Comparison of ENCODE assay signal across 18 cellular contexts in the genomic region with DNA sequence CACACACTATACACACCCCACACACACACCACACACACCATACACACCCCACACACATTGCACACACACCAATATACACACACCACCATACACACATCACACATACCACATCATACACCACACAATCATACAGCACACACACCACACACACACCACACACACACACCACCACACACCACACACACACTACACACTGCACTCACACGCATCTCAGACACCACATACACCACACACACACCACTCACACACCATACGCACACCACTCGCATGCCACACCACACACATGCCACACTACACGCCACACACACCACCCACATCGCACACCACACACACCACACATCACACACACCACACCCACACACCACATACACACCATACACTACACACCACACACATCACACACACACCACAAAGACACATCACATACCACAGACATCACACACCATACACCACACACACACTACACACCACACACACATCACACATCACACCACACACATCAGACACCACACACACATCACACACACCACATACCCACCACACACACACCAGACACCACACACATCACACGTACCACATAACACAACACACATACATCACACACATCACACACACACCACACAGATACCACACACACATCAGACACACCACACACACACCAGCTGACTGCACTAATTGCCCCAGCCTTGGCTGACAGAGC. TPM values are rescaled to one million over a fixed set of nuclear protein-coding genes. Genes with fewer than 3 reads are reported as not detected.
DNase-seq lines count a peak whose midpoint lies in the region; ATAC-seq, FAIRE-seq and TF ChIP-seq lines count a peak whose summit lies in the region.
"Had no signal": no experiment of that assay in that cellular context is flagged by ENCODE, and none has a peak within 500 bp of the region (broad histone marks: within the 10 kb centered on the region; RNA-seq: fewer than 3 reads in every experiment).

No MANE protein-coding gene starts in this region.

- H3K9me3 ChIP-seq in HepG2 (ENCODE audit: low read length) (no peaks in the 10 kb centered on the region), right lobe of liver (no peaks in the 10 kb centered on the region), GM12878 (replicated peaks; ENCODE audit: control insufficient read depth, insufficient read depth, low read length) (no peaks in the 10 kb centered on the region), mesenchymal stem cell (ENCODE audit: control insufficient read depth, low read length) (no peaks in the 10 kb centered on the region)

- H3K27ac ChIP-seq in HepG2 (ENCODE audit: extremely low read length, insufficient read depth, low read length) (no peak overlapping the region), right lobe of liver (no peak overlapping the region), GM12878 (ENCODE audit: control insufficient read depth, insufficient read depth) (no peak overlapping the region), mesenchymal stem cell (ENCODE audit: low read length, poor library complexity, severe bottlenecking) (no peak overlapping the region)
- H3K27ac ChIP-seq: KMS-11 had no signal

- intact Hi-C loops in HepG2 (cut with micrococcal nuclease; ENCODE audit: unreplicated experiment) (no loop called here), right lobe of liver (cut with DNase I) (no loop called here), GM12878 (cut with micrococcal nuclease; ENCODE audit: unreplicated experiment) (no loop called here)

- peak overlapping the region; percentile 30 to 92 for H2BK12ac ChIP-seq in mesenchymal stem cell (ENCODE audit: low read length in 2 of 2)

- peak overlapping the region; percentile 16 for H2AK5ac ChIP-seq in mesenchymal stem cell (ENCODE audit: low read length, severe bottlenecking)

- BruUV-seq in HepG2 (replicated peaks; lab: Mats Ljungman, UMichigan) (no TSS peak), GM12878 (replicated peaks; lab: Mats Ljungman, UMichigan) (no TSS peak)

- TF ChIP-seq EP300 in HepG2 (IDR thresholded peaks at IDR 0.05; ENCODE audit: low read depth in 2 of 2, low read length in 2 of 2), result no peak
- TF ChIP-seq EP300 in HepG2 (CRISPR knock-in tag; IDR thresholded peaks at IDR 0.05; ENCODE audit: borderline replicate concordance), result no peak
- no peak for TF ChIP-seq EP300 in GM12878 (IDR thresholded peaks at IDR 0.05; ENCODE audit: borderline replicate concordance in 1 of 2, control insufficient read depth in 1 of 2, low read depth in 2 of 2, low read length in 2 of 2)

- SMC1A ChIA-PET in GM12878 (lab: Charles Lee; ENCODE audit: uncharacterized antibody, unreplicated experiment), result no interaction called here

- H4K8ac ChIP-seq in mesenchymal stem cell (ENCODE audit: low read length), result peak overlapping the region; percentile 25

- H4K20me1 ChIP-seq in HepG2 (ENCODE audit: insufficient read depth, low read length) (no peaks in the 10 kb centered on the region), GM12878 (ENCODE audit: control insufficient read depth, insufficient read depth) (no peaks in the 10 kb centered on the region)

- TF ChIP-seq CTCF in HepG2 (CRISPR knock-in tag; IDR thresholded peaks at IDR 0.05) (no peak), right lobe of liver (IDR thresholded peaks at IDR 0.05) (no peak), GM12878 (IDR thresholded peaks at IDR 0.05 in 2 of 3, conservative IDR thresholded peaks at IDR 0.05 in 1 of 3; ENCODE audit: control insufficient read depth in 2 of 3, extremely low read depth in 1 of 3, insufficient read depth in 1 of 3, low read depth in 3 of 3, low read length in 3 of 3) (no peak)

- in situ Hi-C loops in HepG2 (cut with HindIII; ENCODE audit: extremely low pct_ligation_motif_present, low pct_unique_long_range_greater_than_20kb), result no loop called here
- in situ Hi-C loops in GM12878 (cut with MboI), result no loop called here

- peak overlapping the region; percentile 41 to 83 for H3K18ac ChIP-seq in mesenchymal stem cell (ENCODE audit: low read depth in 1 of 2, low read length in 2 of 2)

- H2BK15ac ChIP-seq in mesenchymal stem cell (ENCODE audit: low read depth, poor library complexity, severe bottlenecking), result no peak overlapping the region

- H3K36me3 ChIP-seq in HepG2 (replicated peaks in 1 of 2; ENCODE audit: control insufficient read depth in 1 of 2, insufficient read depth in 2 of 2, low read length in 2 of 2), result no peaks in the 10 kb centered on the region
- no peaks in the 10 kb centered on the region for H3K36me3 ChIP-seq in right lobe of liver
- no peaks in the 10 kb centered on the region for H3K36me3 ChIP-seq in GM12878 (ENCODE audit: control insufficient read depth in 2 of 2, insufficient read depth in 2 of 2, low read length in 1 of 2)
- H3K36me3 ChIP-seq in mesenchymal stem cell (ENCODE audit: control insufficient read depth in 1 of 2, insufficient read depth in 2 of 2, low read depth in 1 of 2, low read length in 2 of 2), result no peaks in the 10 kb centered on the region

- peak overlapping the region; percentile 5 to 16 for H3K4ac ChIP-seq in mesenchymal stem cell (ENCODE audit: low read depth in 1 of 2, low read length in 2 of 2)

- FAIRE-seq in HepG2 (lab: Jason Lieb, UNC) (peak; percentile 26), GM12878 (lab: Jason Lieb, UNC) (peak; percentile 71)

- no peak overlapping the region for H2BK5ac ChIP-seq in mesenchymal stem cell (ENCODE audit: low read depth, low read length, poor library complexity, severe bottlenecking)

- H3K4me3 ChIP-seq in HepG2 (replicated peaks in 1 of 3; ENCODE audit: insufficient read depth in 1 of 3, low read depth in 2 of 3, low read length in 3 of 3), result no peak overlapping the region
- no peak overlapping the region for H3K4me3 ChIP-seq in right lobe of liver
- no peak overlapping the region for H3K4me3 ChIP-seq in GM12878
- H3K4me3 ChIP-seq in mesenchymal stem cell (ENCODE audit: insufficient read depth in 1 of 2, low read depth in 1 of 2, low read length in 2 of 2), result no peak overlapping the region

- peak overlapping the region in 1 of 2 experiments; percentile 38 for H3K14ac ChIP-seq in mesenchymal stem cell (ENCODE audit: low read length in 2 of 2)

- no peaks in the 10 kb centered on the region for H3K27me3 ChIP-seq in HepG2 (ENCODE audit: control insufficient read depth in 1 of 2, insufficient read depth in 2 of 2, low read length in 2 of 2)
- no peaks in the 10 kb centered on the region for H3K27me3 ChIP-seq in right lobe of liver
- H3K27me3 ChIP-seq in GM12878 (replicated peaks in 1 of 2; ENCODE audit: control insufficient read depth in 2 of 2, insufficient read depth in 2 of 2, low read length in 1 of 2), result no peaks in the 10 kb centered on the region
- H3K27me3 ChIP-seq in mesenchymal stem cell (ENCODE audit: control insufficient read depth in 1 of 2, insufficient read depth in 1 of 2, low read length in 2 of 2), result peaks cover 0 to 3% of the 10 kb centered on the region in 2 experiments

- RAD21 ChIA-PET in GM12878 (lab: Charles Lee; ENCODE audit: unreplicated experiment), result no interaction called here

- no peak overlapping the region for H2BK120ac ChIP-seq in mesenchymal stem cell (ENCODE audit: low read depth, low read length)

- no peak for DNase-seq in HepG2 (ENCODE audit: low spot score)
- no peak for DNase-seq in right lobe of liver
- no peak for DNase-seq in GM12878 (ENCODE audit: low read depth, low spot score)
- no peak for DNase-seq in mesenchymal stem cell
- no peak for DNase-seq in stimulated activated CD4-positive, alpha-beta T cell treated with anti-CD3 and anti-CD28 coated beads, Interleukin-2, amount 100 ng/mL, for 48 hours
- no peak for DNase-seq in HuH-7 (ENCODE audit: low spot score)
- no peak for DNase-seq in dedifferentiated amniotic fluid mesenchymal stem cell (ENCODE audit: extremely low spot score)
- DNase-seq: CD4-positive, alpha-beta memory T cell; DMS153; GDM1; H7; NCI-H187; NCI-H2107; NCI-H510A; NCI-H774; OCI-M1 had no signal

- H3K9ac ChIP-seq in HepG2 (ENCODE audit: insufficient read depth, low read depth, low read length) (no peak overlapping the region), GM12878 (ENCODE audit: control insufficient read depth, insufficient read depth, low read length) (no peak overlapping the region), mesenchymal stem cell (ENCODE audit: low read length) (no peak overlapping the region)
- H3K9ac ChIP-seq: KMS-11 had no signal

- ATAC-seq in HepG2 (no peak), right lobe of liver (no peak), GM12878 (no peak), HG02798 (IDR thresholded peaks at IDR 0.05; ENCODE audit: poor library complexity, unreplicated experiment) (no peak)

- H3K23ac ChIP-seq in mesenchymal stem cell (ENCODE audit: low read length in 2 of 2), result no peak overlapping the region

- TF ChIP-seq POLR2A in HepG2 (IDR thresholded peaks at IDR 0.05; ENCODE audit: insufficient read depth in 1 of 2, low read depth in 2 of 2, low read length in 2 of 2) (no peak), right lobe of liver (IDR thresholded peaks at IDR 0.05) (no peak), GM12878 (IDR thresholded peaks at IDR 0.05; ENCODE audit: low read depth, low read length) (no peak)

- peaks cover 54% of the 10 kb centered on the region for H3K4me1 ChIP-seq in HepG2 (ENCODE audit: insufficient read depth, low read length)
- peaks cover 0 to 23% (median 7%) of the 10 kb centered on the region in 4 donors for H3K4me1 ChIP-seq in right lobe of liver
- H3K4me1 ChIP-seq in GM12878 (ENCODE audit: control insufficient read depth, insufficient read depth, low read length), result no peaks in the 10 kb centered on the region
- H3K4me1 ChIP-seq in mesenchymal stem cell (ENCODE audit: control insufficient read depth, insufficient read depth, low read depth, low read length), result peaks cover 33% of the 10 kb centered on the region

- CTCF ChIA-PET in HepG2 (lab: Yijun Ruan, JAX; ENCODE audit: low intra/inter-chr PET ratio, low total read pairs), result no interaction called here
- CTCF ChIA-PET in GM12878 (lab: Yijun Ruan, JAX), result no interaction called here

- no peaks in the 10 kb centered on the region for H3K79me1 ChIP-seq in mesenchymal stem cell (replicated peaks; ENCODE audit: low read length, poor library complexity, severe bottlenecking)

- no peak overlapping the region for H2AFZ ChIP-seq in HepG2 (ENCODE audit: low read length)
- no peak overlapping the region for H2AFZ ChIP-seq in GM12878 (ENCODE audit: control insufficient read depth, low read depth, low read length)
- no peak overlapping the region for H2AFZ ChIP-seq in mesenchymal stem cell (ENCODE audit: low read depth, low read length)

- WGBS in HepG2 (ENCODE audit: low lambda C conversion rate), result 97% methylated on average over 6 of the region's 6 CpGs
- WGBS in right lobe of liver (ENCODE audit: insufficient coverage, low coverage, low lambda C conversion rate, missing lambda C conversion rate), result 87% methylated on average over 6 of the region's 6 CpGs
- WGBS in GM12878 (ENCODE audit: insufficient coverage, insufficient replicate concordance, low lambda C conversion rate, missing lambda C conversion rate), result 80% methylated on average over 6 of the region's 6 CpGs
- 98% methylated on average over 6 of the region's 6 CpGs for WGBS in mesenchymal stem cell

- H3K4me2 ChIP-seq in HepG2 (ENCODE audit: low read depth, low read length) (no peak overlapping the region), GM12878 (ENCODE audit: control insufficient read depth, insufficient read depth) (no peak overlapping the region), mesenchymal stem cell (ENCODE audit: low read length, poor library complexity, severe bottlenecking) (no peak overlapping the region)
- H3K4me2 ChIP-seq: KMS-11 had no signal

- no peaks in the 10 kb centered on the region for H3K79me2 ChIP-seq in HepG2 (ENCODE audit: insufficient read depth, low read length)
- no peaks in the 10 kb centered on the region for H3K79me2 ChIP-seq in GM12878 (ENCODE audit: control insufficient read depth, insufficient read depth, low read length)

- POLR2A ChIA-PET in HepG2 (lab: Yijun Ruan, JAX) (interaction anchor here (0.6 kb wide), 1 partner anchor 333 kb away, joined by 3 read pairs; no protein-coding TSS in a partner anchor), GM12878 (lab: Charles Lee) (no interaction called here)

- peak overlapping the region; percentile 77 for H4K91ac ChIP-seq in mesenchymal stem cell (ENCODE audit: low read length)

- TF ChIP-seq RAD21 in HepG2 (CRISPR knock-in tag; IDR thresholded peaks at IDR 0.05) (no peak), GM12878 (IDR thresholded peaks at IDR 0.05; ENCODE audit: insufficient read depth, low read depth, low read length) (no peak)

RNA-seq across cellular contexts. Expression of a gene that starts 54.6 kb away (rescaled TPM):
- total RNA-seq in HepG2 (2016; rRNA removed; fragmentation: Illumina TruSeq; extraction: Trizol) (1.6 and 2.2 TPM in 2 replicates), right lobe of liver (under 1 TPM in 4 of 6 experiments, not detected in 2; 0.25 to 0.62 (median 0.37) TPM), GM12878 (2014; rRNA removed) (0.33 and 0.45 TPM in 2 replicates), GM12878 (2014; rRNA removed; fragmentation: Illumina TruSeq; extraction: Trizol) (0.32 and 0.45 TPM in 2 replicates), GM12878 (2021) (0.38 and 0.48 TPM in 2 replicates)
- 2.9 and 3.0 TPM in 2 replicates for total RNA-seq in HepG2 (2016; cell fraction: cytosol; rRNA removed; fragmentation: Illumina TruSeq; extraction: Trizol; ENCODE audit: low read depth)
- total RNA-seq in HepG2 (2016; cell fraction: insoluble cytoplasmic fraction; rRNA removed; fragmentation: Illumina TruSeq; extraction: Trizol), result 1.8 and 2.1 TPM in 2 replicates
- 1.7 and 2.1 TPM in 2 replicates for total RNA-seq in HepG2 (2016; cell fraction: membrane; rRNA removed; fragmentation: Illumina TruSeq; extraction: Trizol)
- 1.6 and 2.4 TPM in 2 replicates for total RNA-seq in HepG2 (2016; cell fraction: nucleus; rRNA removed; fragmentation: Illumina TruSeq; extraction: Trizol)
- polyA plus RNA-seq in HepG2 (2011; rRNA removed) (0.63 and 0.67 TPM in 2 replicates), GM12878 (2011; rRNA removed) (0.20 and 0.26 TPM in 2 replicates), GM12878 (2014; fragmentation: Illumina TruSeq; extraction: Trizol) (0.21 TPM in 1 of 2 replicates, not detected in the other), GM12878 (2014; fragmentation: Nextera tagmentation; extraction: Ambion mirVana) (under 1 TPM; 0.07 to 0.19 TPM), GM12878 (2014; rRNA removed) (0.53 and 0.81 TPM in 2 replicates), GM12878 (2016; fragmentation: Nextera tagmentation; extraction: Ambion mirVana) (under 1 TPM; 0.32 to 0.53 TPM)
- polyA plus RNA-seq in HepG2 (2011; cell fraction: cytosol; rRNA removed), result 0.68 and 0.87 TPM in 2 replicates
- polyA plus RNA-seq in HepG2 (2011; cell fraction: nucleus; rRNA removed), result 0.98 and 1.1 TPM in 2 replicates
- polyA plus RNA-seq in HepG2 (2012), result 0.92 and 0.95 TPM in 2 replicates
- 0.49 and 0.50 TPM in 2 replicates for polyA plus RNA-seq in HepG2 (2016; cell fraction: cytosol; fragmentation: Illumina TruSeq; extraction: Trizol; ENCODE audit: low read depth)
- 1.4 and 1.6 TPM in 2 replicates for polyA plus RNA-seq in HepG2 (2016; cell fraction: insoluble cytoplasmic fraction; fragmentation: Illumina TruSeq; extraction: Trizol; ENCODE audit: low read depth)
- polyA plus RNA-seq in HepG2 (2016; cell fraction: membrane; fragmentation: Illumina TruSeq; extraction: Trizol; ENCODE audit: low read depth), result 0.49 and 0.94 TPM in 2 replicates
- polyA plus RNA-seq in HepG2 (2016; cell fraction: nucleus; fragmentation: Illumina TruSeq; extraction: Trizol; ENCODE audit: insufficient read depth, low read depth), result 0.75 and 1.5 TPM in 2 replicates
- polyA minus RNA-seq in HepG2 (2011; rRNA and poly(A)+ RNA removed; ENCODE audit: low replicate concordance), result 0.48 and 3.0 TPM in 2 replicates
- polyA minus RNA-seq in HepG2 (2011; cell fraction: cytosol; rRNA and poly(A)+ RNA removed), result 0.69 TPM in 1 of 2 replicates, not detected in the other
- 3.1 and 4.4 TPM in 2 replicates for polyA minus RNA-seq in HepG2 (2011; cell fraction: nucleus; rRNA and poly(A)+ RNA removed)
- total RNA-seq in GM12878 (2013; cell fraction: nucleolus; rRNA removed), result 2.1 and 2.7 TPM in 2 replicates
- 0.17 TPM for polyA plus RNA-seq in GM12878 (2011; ENCODE audit: low read depth)
- 0.15 and 0.21 TPM in 2 replicates for polyA plus RNA-seq in GM12878 (2011; cell fraction: cytosol; rRNA removed)
- polyA plus RNA-seq in GM12878 (2011; cell fraction: nucleus; rRNA removed), result 0.06 and 0.10 TPM in 2 replicates
- polyA plus RNA-seq in GM12878 (2012), result 0.25 and 0.49 TPM in 2 replicates
- polyA minus RNA-seq in GM12878 (2011; rRNA and poly(A)+ RNA removed), result 0.10 TPM in 1 of 2 replicates, not detected in the other
- polyA minus RNA-seq in GM12878 (2011; cell fraction: cytosol; rRNA and poly(A)+ RNA removed), result not detected in 2 replicates
- 0.38 TPM in 1 of 2 replicates, not detected in the other for polyA minus RNA-seq in GM12878 (2011; cell fraction: nucleus; rRNA and poly(A)+ RNA removed)
- polyA plus RNA-seq in mesenchymal stem cell (2013, experiment 1 of 2), result 1.0 TPM
- 0.82 TPM for polyA plus RNA-seq in mesenchymal stem cell (2013, experiment 2 of 2)

RNA-seq across cellular contexts. Expression of a gene that starts 54.7 kb away (rescaled TPM):
- total RNA-seq in HepG2 (2016; rRNA removed; fragmentation: Illumina TruSeq; extraction: Trizol) (46.2 and 58.2 TPM in 2 replicates), right lobe of liver (10 to 100 TPM in 2 of 6 experiments, 1 to 10 TPM in 4; 8.0 to 17.0 (median 9.8) TPM), GM12878 (2014; rRNA removed) (38.1 and 41.9 TPM in 2 replicates), GM12878 (2014; rRNA removed; fragmentation: Illumina TruSeq; extraction: Trizol) (32.5 and 36.3 TPM in 2 replicates), GM12878 (2021) (52.8 and 57.4 TPM in 2 replicates)
- 4.4 and 4.5 TPM in 2 replicates for total RNA-seq in HepG2 (2016; cell fraction: cytosol; rRNA removed; fragmentation: Illumina TruSeq; extraction: Trizol; ENCODE audit: low read depth)
- total RNA-seq in HepG2 (2016; cell fraction: insoluble cytoplasmic fraction; rRNA removed; fragmentation: Illumina TruSeq; extraction: Trizol), result 45.9 and 49.4 TPM in 2 replicates
- 16.5 and 16.9 TPM in 2 replicates for total RNA-seq in HepG2 (2016; cell fraction: membrane; rRNA removed; fragmentation: Illumina TruSeq; extraction: Trizol)
- 28.8 and 31.8 TPM in 2 replicates for total RNA-seq in HepG2 (2016; cell fraction: nucleus; rRNA removed; fragmentation: Illumina TruSeq; extraction: Trizol)
- polyA plus RNA-seq in HepG2 (2011; rRNA removed) (16.3 TPM in 2 replicates), GM12878 (2011; rRNA removed) (15.7 and 19.3 TPM in 2 replicates), GM12878 (2014; fragmentation: Illumina TruSeq; extraction: Trizol) (35.7 and 39.9 TPM in 2 replicates), GM12878 (2014; fragmentation: Nextera tagmentation; extraction: Ambion mirVana) (1 to 10 TPM; 8.1 to 9.7 TPM), GM12878 (2014; rRNA removed) (33.7 and 35.0 TPM in 2 replicates), GM12878 (2016; fragmentation: Nextera tagmentation; extraction: Ambion mirVana) (10 to 100 TPM; 45.0 to 47.0 TPM)
- 10.6 and 12.2 TPM in 2 replicates for polyA plus RNA-seq in HepG2 (2011; cell fraction: cytosol; rRNA removed)
- polyA plus RNA-seq in HepG2 (2011; cell fraction: nucleus; rRNA removed), result 17.2 and 19.0 TPM in 2 replicates
- polyA plus RNA-seq in HepG2 (2012), result 19.7 and 22.4 TPM in 2 replicates
- 1.9 and 2.3 TPM in 2 replicates for polyA plus RNA-seq in HepG2 (2016; cell fraction: cytosol; fragmentation: Illumina TruSeq; extraction: Trizol; ENCODE audit: low read depth)
- polyA plus RNA-seq in HepG2 (2016; cell fraction: insoluble cytoplasmic fraction; fragmentation: Illumina TruSeq; extraction: Trizol; ENCODE audit: low read depth), result 45.7 and 50.1 TPM in 2 replicates
- polyA plus RNA-seq in HepG2 (2016; cell fraction: membrane; fragmentation: Illumina TruSeq; extraction: Trizol; ENCODE audit: low read depth), result 7.9 and 8.4 TPM in 2 replicates
- 52.6 and 53.3 TPM in 2 replicates for polyA plus RNA-seq in HepG2 (2016; cell fraction: nucleus; fragmentation: Illumina TruSeq; extraction: Trizol; ENCODE audit: insufficient read depth, low read depth)
- 26.5 and 39.4 TPM in 2 replicates for polyA minus RNA-seq in HepG2 (2011; rRNA and poly(A)+ RNA removed; ENCODE audit: low replicate concordance)
- 23.0 and 23.7 TPM in 2 replicates for polyA minus RNA-seq in HepG2 (2011; cell fraction: cytosol; rRNA and poly(A)+ RNA removed)
- polyA minus RNA-seq in HepG2 (2011; cell fraction: nucleus; rRNA and poly(A)+ RNA removed), result 12.1 and 17.0 TPM in 2 replicates
- 21.9 and 26.3 TPM in 2 replicates for total RNA-seq in GM12878 (2013; cell fraction: nucleolus; rRNA removed)
- polyA plus RNA-seq in GM12878 (2011; ENCODE audit: low read depth), result 9.6 TPM
- 14.4 and 15.0 TPM in 2 replicates for polyA plus RNA-seq in GM12878 (2011; cell fraction: cytosol; rRNA removed)
- 18.0 and 25.0 TPM in 2 replicates for polyA plus RNA-seq in GM12878 (2011; cell fraction: nucleus; rRNA removed)
- 17.1 and 18.2 TPM in 2 replicates for polyA plus RNA-seq in GM12878 (2012)
- 18.6 and 20.1 TPM in 2 replicates for polyA minus RNA-seq in GM12878 (2011; rRNA and poly(A)+ RNA removed)
- 10.2 and 14.6 TPM in 2 replicates for polyA minus RNA-seq in GM12878 (2011; cell fraction: cytosol; rRNA and poly(A)+ RNA removed)
- polyA minus RNA-seq in GM12878 (2011; cell fraction: nucleus; rRNA and poly(A)+ RNA removed), result 5.7 and 11.2 TPM in 2 replicates
- 15.6 TPM for polyA plus RNA-seq in mesenchymal stem cell (2013, experiment 1 of 2)
- 15.9 TPM for polyA plus RNA-seq in mesenchymal stem cell (2013, experiment 2 of 2)
